Comparison of ENCODE assay signal across 33 cellular contexts in the genomic region with DNA sequence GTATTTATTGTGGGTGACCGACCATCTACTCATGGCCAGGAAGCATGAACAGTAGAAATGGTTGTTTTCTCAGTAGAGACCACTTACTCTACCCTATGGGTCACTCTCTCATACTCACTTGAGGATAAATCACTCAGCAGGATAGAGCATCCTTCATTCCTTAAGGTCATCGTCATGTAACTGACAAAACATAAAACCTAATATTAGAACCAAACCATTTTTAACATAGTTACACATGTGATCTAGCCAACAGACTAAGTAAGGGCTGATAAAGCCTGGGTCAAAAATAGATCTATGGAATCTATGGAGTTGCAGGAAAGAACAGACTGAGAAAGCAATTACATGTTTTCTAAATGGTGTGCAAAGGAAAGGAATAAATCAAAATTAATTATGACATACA.
"Had no signal": no experiment of that assay in that cellular context is flagged by ENCODE, and none has a peak within 500 bp of the region (broad histone marks: within the 10 kb centered on the region; RNA-seq: fewer than 3 reads in every experiment).

No MANE protein-coding gene starts in this region.

- H3K27ac ChIP-seq: brain microvascular endothelial cell, Peyer's patch, VCaP had no signal

- DNase-seq: activated B cell treated with CpG ODN at 0.5 μM for 24 hours; activated CD4-positive, alpha-beta T cell treated with anti-CD3 and anti-CD28 coated beads for 1 hour; activated CD4-positive, alpha-beta T cell treated with anti-CD3 and anti-CD28 coated beads for 48 hours; activated CD8-positive, alpha-beta T cell treated with anti-CD3 and anti-CD28 coated beads for 36 hours; activated effector memory CD4-positive, alpha-beta T cell treated with anti-CD3 and anti-CD28 coated beads, Interleukin-2, amount 50 U/mL, for 16 hours; activated naive CD4-positive, alpha-beta T cell; activated naive CD4-positive, alpha-beta T cell treated with anti-CD3 and anti-CD28 coated beads, Interleukin-2, amount 50 U/mL, for 16 hours; activated naive CD8-positive, alpha-beta T cell treated with anti-CD3 and anti-CD28 coated beads for 36 hours; activated T-cell treated with anti-CD3 and anti-CD28 coated beads, Interleukin-2, amount 50 U/mL, for 1 hour; activated T-cell treated with anti-CD3 and anti-CD28 coated beads, Interleukin-2, amount 50 U/mL, for 72 hours; amniotic stem cell; aorta; brain microvascular endothelial cell; Karpas-422; KBM-7; NCI-H1105; NCI-H1417 treated with DMSO at 0.1 percent for 48 hours; NCI-H187 treated with DMSO at 0.1 percent for 48 hours; NCI-H2081; NCI-H226; NCI-H446 treated with DMSO at 0.1 percent for 48 hours; NCI-H524 treated with DMSO at 0.1 percent for 48 hours; NCI-H748 treated with DMSO at 0.1 percent for 48 hours; NK-92 treated with Interleukin-12 subunit alpha and Interleukin-12 subunit beta, amount 100 ng/mL, for 24 hours; PC-3; Peyer's patch; RPMI8226; SW 1271; T-helper 1 cell; T-helper 2 cell; T-helper 9 cell had no signal

- H3K36me3 ChIP-seq: brain microvascular endothelial cell, Peyer's patch had no signal

- ATAC-seq: activated CD8-positive, alpha-beta T cell treated with anti-CD3 and anti-CD28 coated beads for 36 hours; activated T-cell treated with anti-CD3 and anti-CD28 coated beads, Interleukin-2, amount 50 U/mL, for 72 hours; activated T-helper 17 cell treated with anti-CD3 and anti-CD28 coated beads, Interleukin-2, amount 50 U/mL, for 72 hours; PC-3 had no signal

- H3K9me3 ChIP-seq: Peyer's patch had no signal

- H3K4me1 ChIP-seq: Peyer's patch had no signal

- H3K4me3 ChIP-seq: Peyer's patch had no signal

- H3K27me3 ChIP-seq: brain microvascular endothelial cell, Peyer's patch had no signal
